In the genomic region with DNA sequence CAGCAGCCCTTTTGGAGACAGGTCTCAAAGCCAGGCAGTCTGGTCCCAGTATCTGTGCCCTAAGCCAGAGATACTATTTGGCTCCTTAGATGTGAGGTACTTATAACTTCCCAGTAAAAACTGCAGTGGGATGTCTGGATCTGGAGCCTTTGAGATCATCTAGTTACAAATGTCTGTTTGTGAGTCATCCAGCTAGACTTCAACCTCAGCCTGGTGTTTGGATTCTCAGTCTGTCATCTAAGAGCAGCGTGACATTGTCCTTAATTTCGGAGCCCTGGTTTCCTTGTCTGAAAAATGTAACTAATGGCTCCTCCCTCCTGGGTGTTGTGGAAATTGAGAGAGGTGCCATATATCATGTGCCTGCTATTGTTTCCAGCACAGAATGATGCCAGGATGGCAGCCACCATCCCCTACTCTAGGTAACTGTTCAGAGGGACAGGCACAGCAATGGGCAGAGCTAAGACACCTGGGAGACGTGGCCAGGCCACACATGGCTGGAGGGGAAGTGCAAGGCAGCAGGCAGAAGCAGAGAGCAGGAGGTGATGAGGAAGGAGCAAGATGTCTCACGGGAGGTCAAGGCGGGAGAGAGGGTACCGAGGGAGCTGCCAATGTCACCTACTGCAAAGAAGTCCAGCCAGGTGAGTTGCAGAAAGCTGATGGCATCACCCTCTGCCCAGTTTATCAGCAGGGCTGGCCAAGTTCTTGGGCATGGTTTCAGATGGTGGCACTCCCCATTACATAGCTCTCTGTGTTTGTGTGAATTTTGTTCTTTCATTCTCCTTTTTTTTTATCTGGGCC, we compare ENCODE assay signal across 16 cellular contexts. TPM values are rescaled to one million over a fixed set of nuclear protein-coding genes. Genes with fewer than 3 reads are reported as not detected.
DNase-seq lines count a peak whose midpoint lies in the region; ATAC-seq and TF ChIP-seq lines count a peak whose summit lies in the region.
"Had no signal": no experiment of that assay in that cellular context is flagged by ENCODE, and none has a peak within 500 bp of the region (broad histone marks: within the 10 kb centered on the region; RNA-seq: fewer than 3 reads in every experiment).

No MANE protein-coding gene starts in this region.

- H3K9me2 ChIP-seq in hepatocyte (replicated peaks; ENCODE audit: insufficient read depth) = no peaks in the 10 kb centered on the region

- H3K9ac ChIP-seq in endodermal cell (ENCODE audit: extremely low read depth, low read length, poor library complexity, severe bottlenecking) = no peak overlapping the region

- H3K79me2 ChIP-seq in hepatocyte = no peaks in the 10 kb centered on the region

- no peak overlapping the region for H2AFZ ChIP-seq in hepatocyte

- no peaks in the 10 kb centered on the region for H3K4me1 Mint-ChIP-seq in activated naive CD8-positive, alpha-beta T cell (ENCODE audit: low read depth)
- H3K4me1 Mint-ChIP-seq in activated naive CD8-positive, alpha-beta T cell treated with anti-CD3 and anti-CD28 coated beads for 36 hours = no peaks in the 10 kb centered on the region
- peaks cover 6% of the 10 kb centered on the region for H3K4me1 Mint-ChIP-seq in endodermal cell

- H3K27ac ChIP-seq in hepatocyte (peak overlapping the region; percentile 62), spleen (peak overlapping the region in 3 of 8 donors; percentile 46 to 68 (median 67)), endodermal cell (ENCODE audit: low read depth, low read length) (no peak overlapping the region)

- H3K27ac Mint-ChIP-seq in activated naive CD8-positive, alpha-beta T cell = peak overlapping the region; percentile 34
- H3K27ac Mint-ChIP-seq in activated naive CD8-positive, alpha-beta T cell treated with anti-CD3 and anti-CD28 coated beads for 36 hours = no peak overlapping the region
- no peak overlapping the region for H3K27ac Mint-ChIP-seq in endodermal cell

- intact Hi-C loops in spleen (cut with DNase I; ENCODE audit: low total_unique reads) = no loop called here

- ATAC-seq in SK-N-SH treated with all-trans-retinoic acid at 6 μM for 48 hours = peak; percentile 33
- ATAC-seq in GM19035 (IDR thresholded peaks at IDR 0.05; ENCODE audit: unreplicated experiment) = no peak
- ATAC-seq in GM19351 (IDR thresholded peaks at IDR 0.05; ENCODE audit: unreplicated experiment) = no peak
- ATAC-seq: gastroesophageal sphincter had no signal

- H3K4me3 Mint-ChIP-seq in activated naive CD8-positive, alpha-beta T cell = no peak overlapping the region
- H3K4me3 Mint-ChIP-seq in activated naive CD8-positive, alpha-beta T cell treated with anti-CD3 and anti-CD28 coated beads for 36 hours = no peak overlapping the region
- no peak overlapping the region for H3K4me3 Mint-ChIP-seq in endodermal cell

- no peaks in the 10 kb centered on the region for H3K27me3 Mint-ChIP-seq in activated naive CD8-positive, alpha-beta T cell
- H3K27me3 Mint-ChIP-seq in activated naive CD8-positive, alpha-beta T cell treated with anti-CD3 and anti-CD28 coated beads for 36 hours = no peaks in the 10 kb centered on the region
- no peaks in the 10 kb centered on the region for H3K27me3 Mint-ChIP-seq in endodermal cell (ENCODE audit: insufficient read depth)

- no peak for DNase-seq in activated naive CD8-positive, alpha-beta T cell treated with anti-CD3 and anti-CD28 coated beads for 36 hours
- DNase-seq in hepatocyte (ENCODE audit: low spot score) (no peak), spleen (peak; percentile 59), endodermal cell (no peak)
- DNase-seq: amniotic stem cell, DND-41, left colon, NCI-H1092 treated with DMSO at 0.1 percent for 48 hours, NCI-H524, occipital lobe had no signal

- H3K4me1 ChIP-seq in hepatocyte (ENCODE audit: insufficient read depth) (peaks cover 19% of the 10 kb centered on the region), spleen (peaks cover 15 to 94% (median 45%) of the 10 kb centered on the region in 6 donors), endodermal cell (ENCODE audit: control insufficient read depth, insufficient read depth, low read length) (no peaks in the 10 kb centered on the region)
- H3K4me1 ChIP-seq: HAP-1 had no signal

- peaks cover 3% of the 10 kb centered on the region for H3K36me3 Mint-ChIP-seq in activated naive CD8-positive, alpha-beta T cell
- peaks cover 10% of the 10 kb centered on the region for H3K36me3 Mint-ChIP-seq in activated naive CD8-positive, alpha-beta T cell treated with anti-CD3 and anti-CD28 coated beads for 36 hours
- H3K36me3 Mint-ChIP-seq in endodermal cell (ENCODE audit: low read depth) = peaks cover 33% of the 10 kb centered on the region

- H3K9me3 Mint-ChIP-seq in activated naive CD8-positive, alpha-beta T cell (ENCODE audit: low read depth) = no peaks in the 10 kb centered on the region
- H3K9me3 Mint-ChIP-seq in activated naive CD8-positive, alpha-beta T cell treated with anti-CD3 and anti-CD28 coated beads for 36 hours = no peaks in the 10 kb centered on the region
- H3K9me3 Mint-ChIP-seq in endodermal cell = no peaks in the 10 kb centered on the region

- no peak for TF ChIP-seq POLR2A in spleen (IDR thresholded peaks at IDR 0.05)

- H3K27me3 ChIP-seq in hepatocyte (no peaks in the 10 kb centered on the region), spleen (replicated peaks in 1 of 7) (no peaks in the 10 kb centered on the region), endodermal cell (ENCODE audit: control insufficient read depth, insufficient read depth, low read length, poor library complexity, severe bottlenecking) (no peaks in the 10 kb centered on the region)
- H3K27me3 ChIP-seq: gastroesophageal sphincter had no signal

- WGBS in hepatocyte (ENCODE audit: low lambda C conversion rate, missing lambda C conversion rate) = 82% methylated on average over 6 of the region's 6 CpGs
- 76 to 93% (median 82%) methylated on average over 6 of the region's 6 CpGs for WGBS in spleen, 5 donors
- WGBS in endodermal cell (ENCODE audit: insufficient coverage in 1 of 2, insufficient read length in 1 of 2), 2 experiments = 93 to 98% methylated on average over 6 of the region's 6 CpGs

- H4K20me1 ChIP-seq in hepatocyte (ENCODE audit: insufficient read depth, poor library complexity, severe bottlenecking) = no peaks in the 10 kb centered on the region

- H3K4me3 ChIP-seq in hepatocyte (no peak overlapping the region), spleen (no peak overlapping the region), endodermal cell (ENCODE audit: low read length) (no peak overlapping the region)
- H3K4me3 ChIP-seq: gastroesophageal sphincter, HAP-1 had no signal

- TF ChIP-seq CTCF in hepatocyte (IDR thresholded peaks at IDR 0.05; ENCODE audit: poor library complexity) = no peak
- no peak for TF ChIP-seq CTCF in spleen (IDR thresholded peaks at IDR 0.05 in 8 of 11, conservative IDR thresholded peaks at IDR 0.05 in 3 of 11)
- no peak for TF ChIP-seq CTCF in endodermal cell (conservative IDR thresholded peaks at IDR 0.05)

- H3K36me3 ChIP-seq in hepatocyte (replicated peaks; ENCODE audit: insufficient read depth, low read depth) (no peaks in the 10 kb centered on the region), spleen (peaks cover 0 to 83% (median 33%) of the 10 kb centered on the region in 6 donors), endodermal cell (ENCODE audit: control insufficient read depth, insufficient read depth, low read length) (no peaks in the 10 kb centered on the region)

- H3K4me2 ChIP-seq in hepatocyte = no peak overlapping the region

- no peaks in the 10 kb centered on the region for H3K9me3 ChIP-seq in hepatocyte (ENCODE audit: low read depth)
- no peaks in the 10 kb centered on the region for H3K9me3 ChIP-seq in spleen
- no peaks in the 10 kb centered on the region for H3K9me3 ChIP-seq in endodermal cell (ENCODE audit: control insufficient read depth, low read length)
- H3K9me3 ChIP-seq: gastroesophageal sphincter, HAP-1 had no signal

TF ChIP-seq in SK-N-SH treated with all-trans-retinoic acid at 6 μM for 48 hours, 23 proteins besides CTCF, POLR2A, EP300 and RAD21 (continues in another document):
- no peak for TF ChIP-seq OSR1 (CRISPR knock-in tag; IDR thresholded peaks at IDR 0.05)
- no peak for TF ChIP-seq ESRRG (CRISPR knock-in tag; IDR thresholded peaks at IDR 0.05)
- TF ChIP-seq, protein P1, sequence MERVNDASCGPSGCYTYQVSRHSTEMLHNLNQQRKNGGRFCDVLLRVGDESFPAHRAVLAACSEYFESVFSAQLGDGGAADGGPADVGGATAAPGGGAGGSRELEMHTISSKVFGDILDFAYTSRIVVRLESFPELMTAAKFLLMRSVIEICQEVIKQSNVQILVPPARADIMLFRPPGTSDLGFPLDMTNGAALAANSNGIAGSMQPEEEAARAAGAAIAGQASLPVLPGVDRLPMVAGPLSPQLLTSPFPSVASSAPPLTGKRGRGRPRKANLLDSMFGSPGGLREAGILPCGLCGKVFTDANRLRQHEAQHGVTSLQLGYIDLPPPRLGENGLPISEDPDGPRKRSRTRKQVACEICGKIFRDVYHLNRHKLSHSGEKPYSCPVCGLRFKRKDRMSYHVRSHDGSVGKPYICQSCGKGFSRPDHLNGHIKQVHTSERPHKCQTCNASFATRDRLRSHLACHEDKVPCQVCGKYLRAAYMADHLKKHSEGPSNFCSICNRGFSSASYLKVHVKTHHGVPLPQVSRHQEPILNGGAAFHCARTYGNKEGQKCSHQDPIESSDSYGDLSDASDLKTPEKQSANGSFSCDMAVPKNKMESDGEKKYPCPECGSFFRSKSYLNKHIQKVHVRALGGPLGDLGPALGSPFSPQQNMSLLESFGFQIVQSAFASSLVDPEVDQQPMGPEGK (CRISPR knock-in tag; IDR thresholded peaks at IDR 0.05; ENCODE audit: borderline replicate concordance) = no peak
- TF ChIP-seq ZNF8 (CRISPR knock-in tag; IDR thresholded peaks at IDR 0.05) = no peak
- TF ChIP-seq RARB (CRISPR knock-in tag; IDR thresholded peaks at IDR 0.05) = no peak

RNA-seq across cellular contexts. Expression of a gene that starts 20.6 kb away (rescaled TPM):
- total RNA-seq in activated naive CD8-positive, alpha-beta T cell treated with anti-CD3 and anti-CD28 coated beads for 36 hours = 10 to 100 TPM; 10.6 to 11.8 TPM
- total RNA-seq in hepatocyte (25.2 and 31.5 TPM in 2 replicates), spleen (100 to 1,000 TPM in 1 of 7 donors, 10 to 100 TPM in 6; 41.2 to 102 (median 53.0) TPM), endodermal cell (10 to 100 TPM; 16.5 to 21.5 TPM)
- polyA plus RNA-seq in hepatocyte (31.0 and 33.5 TPM in 2 replicates), spleen (10 to 100 TPM; 12.8 to 25.0 (median 22.4) TPM)
- 15.6 TPM for polyA plus RNA-seq in endodermal cell (2013, experiment 1 of 2)
- 13.3 TPM for polyA plus RNA-seq in endodermal cell (2013, experiment 2 of 2)

RNA-seq across cellular contexts. Expression of a gene that starts 31.0 kb away (rescaled TPM):
- total RNA-seq in activated naive CD8-positive, alpha-beta T cell treated with anti-CD3 and anti-CD28 coated beads for 36 hours = 10 to 100 TPM; 29.1 to 29.3 TPM
- total RNA-seq in hepatocyte (6.5 and 6.9 TPM in 2 replicates), spleen (10 to 100 TPM; 17.4 to 30.8 (median 21.1) TPM), endodermal cell (10 to 100 TPM; 19.0 to 22.6 TPM)
- polyA plus RNA-seq in hepatocyte (16.8 and 25.6 TPM in 2 replicates), spleen (10 to 100 TPM; 23.9 to 35.2 (median 30.4) TPM)
- polyA plus RNA-seq in endodermal cell (2013, experiment 1 of 2) = 20.5 TPM
- 19.2 TPM for polyA plus RNA-seq in endodermal cell (2013, experiment 2 of 2)

RNA-seq across cellular contexts. Expression of a gene that starts 52.0 kb away (rescaled TPM):
- total RNA-seq in activated naive CD8-positive, alpha-beta T cell treated with anti-CD3 and anti-CD28 coated beads for 36 hours = 1 to 10 TPM; 4.7 to 5.2 TPM
- total RNA-seq in hepatocyte = 5.3 and 7.5 TPM in 2 replicates
- polyA plus RNA-seq in hepatocyte = 3.2 and 6.4 TPM in 2 replicates
- total RNA-seq in spleen = 10 to 100 TPM; 15.4 to 23.5 (median 18.5) TPM
- 1 to 10 TPM; 2.6 to 7.3 (median 3.0) TPM for polyA plus RNA-seq in spleen
- 10 to 100 TPM in 1 of 2 donors, 1 to 10 TPM in 1; 9.2 to 11.4 TPM for total RNA-seq in endodermal cell
- 5.8 TPM for polyA plus RNA-seq in endodermal cell (2013, experiment 1 of 2)
- polyA plus RNA-seq in endodermal cell (2013, experiment 2 of 2) = 5.9 TPM
